In genomic region chr2:62309465-62310091, GRCh38 we compare ENCODE assay signal across 8 cellular contexts.
DNase-seq lines count a peak whose midpoint lies in the region; ATAC-seq and TF ChIP-seq lines count a peak whose summit lies in the region.

No MANE protein-coding gene starts in this region.

- H3K27ac ChIP-seq in C4-2B, result 0 out of 2 replicates have a peak overlapping the region, but pooled peaks have one; percentile 89
- H3K27ac ChIP-seq in trophoblast cell (ENCODE audit: low read depth, low read length), result peak overlapping the region; percentile 6
- no peak overlapping the region for H3K27ac ChIP-seq in colonic mucosa
- H3K27ac ChIP-seq in upper lobe of right lung, result no peak overlapping the region

- DNase-seq in activated naive CD4-positive, alpha-beta T cell treated with anti-CD3 and anti-CD28 coated beads, Interleukin-2, amount 10 ng/mL, durations not matched to agents 7 days and 5 days, result peak; percentile 31
- DNase-seq in trophoblast cell (no peak), colonic mucosa (no peak), upper lobe of right lung (no peak)
- DNase-seq in central memory CD4-positive, alpha-beta T cell, result no peak

- peak overlapping the region; percentile 23 for H2BK120ac ChIP-seq in trophoblast cell (ENCODE audit: insufficient read depth, low read length, poor library complexity)

- no peak overlapping the region for H3K9ac ChIP-seq in trophoblast cell (ENCODE audit: low read length)
- H3K9ac ChIP-seq in colonic mucosa (ENCODE audit: low read depth in 2 of 2, low read length in 2 of 2), result no peak overlapping the region

- no peaks in the 10 kb centered on the region for H3K9me3 ChIP-seq in trophoblast cell (ENCODE audit: insufficient read depth, low read depth, low read length)
- no peaks in the 10 kb centered on the region for H3K9me3 ChIP-seq in colonic mucosa
- no peaks in the 10 kb centered on the region for H3K9me3 ChIP-seq in upper lobe of right lung

- peak overlapping the region; percentile 32 for H2BK12ac ChIP-seq in trophoblast cell (ENCODE audit: low read length)

- ATAC-seq in GM19372 (IDR thresholded peaks at IDR 0.05; ENCODE audit: low read depth, unreplicated experiment) (peak; percentile 59), HG03280 (IDR thresholded peaks at IDR 0.05; ENCODE audit: unreplicated experiment) (peak; percentile 49), upper lobe of right lung (no peak)

- H4K8ac ChIP-seq in trophoblast cell (ENCODE audit: low read depth, low read length), result no peak overlapping the region

- intact Hi-C loops in colonic mucosa (cut with DNase I) (no loop called here), upper lobe of right lung (cut with DNase I) (no loop called here)

- no peaks in the 10 kb centered on the region for H3K79me2 ChIP-seq in trophoblast cell (ENCODE audit: control insufficient read depth, insufficient read depth, low read length, poor library complexity)

- peaks cover 75% of the 10 kb centered on the region for H3K4me1 Mint-ChIP-seq in activated naive CD4-positive, alpha-beta T cell treated with anti-CD3 and anti-CD28 coated beads, Interleukin-2, amount 10 ng/mL, durations not matched to agents 7 days and 5 days

- H3K27me3 Mint-ChIP-seq in activated naive CD4-positive, alpha-beta T cell treated with anti-CD3 and anti-CD28 coated beads, Interleukin-2, amount 10 ng/mL, durations not matched to agents 7 days and 5 days, result no peaks in the 10 kb centered on the region

- H3K36me3 ChIP-seq in trophoblast cell (ENCODE audit: control insufficient read depth in 1 of 2, insufficient read depth in 2 of 2, low read length in 2 of 2) (no peaks in the 10 kb centered on the region), colonic mucosa (no peaks in the 10 kb centered on the region), upper lobe of right lung (no peaks in the 10 kb centered on the region)

- H3K4me2 ChIP-seq in trophoblast cell (ENCODE audit: low read length), result no peak overlapping the region

- peaks cover 11% of the 10 kb centered on the region for H3K79me1 ChIP-seq in trophoblast cell (ENCODE audit: low read length)

- H3K4me3 Mint-ChIP-seq in activated naive CD4-positive, alpha-beta T cell treated with anti-CD3 and anti-CD28 coated beads, Interleukin-2, amount 10 ng/mL, durations not matched to agents 7 days and 5 days, result peak overlapping the region; percentile 6

- CTCF ChIA-PET in activated naive CD4-positive, alpha-beta T cell treated with anti-CD3 and anti-CD28 coated beads, Interleukin-2, amount 10 ng/mL, durations not matched to agents 7 days and 5 days (lab: Charles Lee), result interaction anchor here (0.6 to 1.5 kb wide), 3 partner anchors 8 to 161 kb away, joined by 3 to 4 read pairs (median 3); no protein-coding TSS in a partner anchor

- no CpG with 5 or more reads among the region's 17 CpGs for WGBS in trophoblast cell (ENCODE audit: extremely low coverage, insufficient coverage, insufficient read length)

- H2AFZ ChIP-seq in trophoblast cell (ENCODE audit: insufficient read depth, low read length, poor library complexity), result no peak overlapping the region

- no peaks in the 10 kb centered on the region for H3K36me3 Mint-ChIP-seq in activated naive CD4-positive, alpha-beta T cell treated with anti-CD3 and anti-CD28 coated beads, Interleukin-2, amount 10 ng/mL, durations not matched to agents 7 days and 5 days

- no peak overlapping the region for H4K91ac ChIP-seq in trophoblast cell (ENCODE audit: low read depth, low read length)

- H3K4ac ChIP-seq in trophoblast cell (ENCODE audit: low read depth, low read length), result no peak overlapping the region

- no peaks in the 10 kb centered on the region for H3K9me3 Mint-ChIP-seq in activated naive CD4-positive, alpha-beta T cell treated with anti-CD3 and anti-CD28 coated beads, Interleukin-2, amount 10 ng/mL, durations not matched to agents 7 days and 5 days

- no peak overlapping the region for H3K4me3 ChIP-seq in trophoblast cell (ENCODE audit: low read depth, low read length)
- no peak overlapping the region for H3K4me3 ChIP-seq in colonic mucosa
- no peak overlapping the region for H3K4me3 ChIP-seq in upper lobe of right lung

- no peak overlapping the region for H3K23ac ChIP-seq in trophoblast cell (ENCODE audit: low read length)

- no peak overlapping the region for H4K12ac ChIP-seq in trophoblast cell (ENCODE audit: low read depth, low read length)

- no peak overlapping the region for H2AK5ac ChIP-seq in trophoblast cell (ENCODE audit: low read length)

- TF ChIP-seq CTCF in C4-2B (conservative IDR thresholded peaks at IDR 0.05) (no peak), colonic mucosa (IDR thresholded peaks at IDR 0.05) (no peak), upper lobe of right lung (IDR thresholded peaks at IDR 0.05) (no peak)

- H3K4me1 ChIP-seq in trophoblast cell (ENCODE audit: control insufficient read depth in 1 of 2, insufficient read depth in 2 of 2, low read length in 2 of 2) (peaks cover 34 to 38% of the 10 kb centered on the region in 2 experiments), colonic mucosa (peaks cover 25% of the 10 kb centered on the region), upper lobe of right lung (peaks cover 36% of the 10 kb centered on the region)

- H3K27me3 ChIP-seq in trophoblast cell (ENCODE audit: insufficient read depth, low read length) (no peaks in the 10 kb centered on the region), colonic mucosa (no peaks in the 10 kb centered on the region), upper lobe of right lung (no peaks in the 10 kb centered on the region)

- no peak overlapping the region for H2BK5ac ChIP-seq in trophoblast cell (ENCODE audit: low read depth, low read length, poor library complexity)

- no peak overlapping the region for H3K18ac ChIP-seq in trophoblast cell (ENCODE audit: low read length)

- H3K14ac ChIP-seq in trophoblast cell (ENCODE audit: low read length), result peak overlapping the region; percentile 16

- peak overlapping the region; percentile 66 for H3K27ac Mint-ChIP-seq in activated naive CD4-positive, alpha-beta T cell treated with anti-CD3 and anti-CD28 coated beads, Interleukin-2, amount 10 ng/mL, durations not matched to agents 7 days and 5 days

Comparison
In these comparisons a context has a peak if more than half of its experiments do, and no peak if none do; other contexts are left out.
1. H3K27ac ChIP-seq: peak in C4-2B (single experiment) and trophoblast cell (single experiment); none in colonic mucosa (single experiment) and upper lobe of right lung (single experiment).